14 cellular contexts compared by ENCODE assay signal in the genomic region with DNA sequence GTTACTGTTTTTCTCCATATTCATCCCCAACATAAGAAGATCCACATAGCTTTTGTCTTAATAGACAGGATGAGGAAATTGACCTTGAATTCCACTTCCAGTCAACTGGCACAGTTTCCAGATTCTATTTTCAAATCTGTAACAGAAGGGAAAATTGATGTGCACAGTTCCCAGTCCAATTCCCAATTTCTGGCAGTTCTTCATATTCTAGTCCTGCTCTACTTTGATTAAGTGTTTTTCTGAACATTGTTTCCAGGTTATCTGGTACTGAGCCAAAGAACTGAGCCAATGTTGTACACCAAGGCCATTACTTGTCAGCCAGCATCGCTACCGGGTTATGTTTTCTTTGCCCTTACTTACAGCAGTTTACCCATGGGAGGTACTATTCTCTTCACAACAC.
DNase-seq lines count a peak whose midpoint lies in the region; ATAC-seq, FAIRE-seq and TF ChIP-seq lines count a peak whose summit lies in the region.
"Had no signal": no experiment of that assay in that cellular context is flagged by ENCODE, and none has a peak within 500 bp of the region (broad histone marks: within the 10 kb centered on the region; RNA-seq: fewer than 3 reads in every experiment).

No MANE protein-coding gene starts in this region.

- BruUV-seq in HCT116 (replicated peaks; lab: Mats Ljungman, UMichigan), result no TSS peak

- H3K4me3 ChIP-seq in HCT116 (replicated peaks in 1 of 2; ENCODE audit: low read depth in 1 of 2, low read length in 2 of 2) (no peak overlapping the region), astrocyte (ENCODE audit: insufficient read depth, low read depth, low read length) (no peak overlapping the region), fibroblast of pulmonary artery (replicated peaks; ENCODE audit: low read depth, low read length) (no peak overlapping the region)
- H3K4me3 ChIP-seq: HAP-1 had no signal

- CTCF ChIA-PET in HCT116 (lab: Charles Lee), result no interaction called here
- CTCF ChIA-PET in HEK293T (lab: Yijun Ruan, JAX), result no interaction called here

- no peaks in the 10 kb centered on the region for H4K20me1 ChIP-seq in HCT116 (ENCODE audit: insufficient read depth)
- no peaks in the 10 kb centered on the region for H4K20me1 ChIP-seq in astrocyte (ENCODE audit: insufficient read depth, low read length)

- FAIRE-seq in D721Med (lab: Jason Lieb, UNC) (peak; percentile 29), astrocyte (lab: Jason Lieb, UNC) (no peak)
- FAIRE-seq: GM19239, H1 had no signal

- H3K9me3 ChIP-seq in HCT116 (ENCODE audit: control insufficient read depth in 1 of 2, insufficient read depth in 1 of 2, low read depth in 1 of 2, low read length in 2 of 2) (no peaks in the 10 kb centered on the region), astrocyte (ENCODE audit: insufficient read depth, low read depth, low read length) (no peaks in the 10 kb centered on the region)
- H3K9me3 ChIP-seq: HAP-1 had no signal

- H3K36me3 Mint-ChIP-seq in astrocyte (ENCODE audit: low read depth, unreplicated experiment), result no peaks in the 10 kb centered on the region

- H2AFZ ChIP-seq in HCT116 (ENCODE audit: low read depth, low read length, poor library complexity, severe bottlenecking) (peak overlapping the region; percentile 30), astrocyte (ENCODE audit: low read depth, low read length) (no peak overlapping the region)

- no peaks in the 10 kb centered on the region for H3K9me2 ChIP-seq in HCT116 (ENCODE audit: insufficient read depth)

- H3K27me3 Mint-ChIP-seq in astrocyte (ENCODE audit: low read depth, unreplicated experiment), result no peaks in the 10 kb centered on the region
- H3K27me3 Mint-ChIP-seq: B cell; CD4-positive, alpha-beta T cell had no signal

- no peak for TF ChIP-seq POLR2A in HCT116 (IDR thresholded peaks at IDR 0.05; ENCODE audit: borderline replicate concordance, extremely low read depth, insufficient read depth, insufficient read length)

- no peak overlapping the region for H3K9ac ChIP-seq in HCT116 (ENCODE audit: low read length)
- no peak overlapping the region for H3K9ac ChIP-seq in astrocyte (ENCODE audit: low read length)

- no peak overlapping the region for H3K4me3 Mint-ChIP-seq in astrocyte (ENCODE audit: unreplicated experiment)
- H3K4me3 Mint-ChIP-seq: B cell; CD4-positive, alpha-beta T cell had no signal

- H3K4me2 ChIP-seq in HCT116 (ENCODE audit: low read length), result no peak overlapping the region
- no peak overlapping the region for H3K4me2 ChIP-seq in astrocyte (ENCODE audit: low read length)

- H3K9me3 Mint-ChIP-seq in astrocyte (ENCODE audit: unreplicated experiment), result no peaks in the 10 kb centered on the region

- no peaks in the 10 kb centered on the region for H3K36me3 ChIP-seq in HCT116 (ENCODE audit: control insufficient read depth in 1 of 2, insufficient read depth in 2 of 2, low read length in 2 of 2)
- H3K36me3 ChIP-seq in astrocyte (ENCODE audit: insufficient read depth, low read length), result no peaks in the 10 kb centered on the region
- H3K36me3 ChIP-seq: HAP-1 had no signal

- H3K27ac ChIP-seq in HCT116 (ENCODE audit: low read depth, low read length) (no peak overlapping the region), astrocyte (ENCODE audit: low read depth, low read length) (no peak overlapping the region)

- intact Hi-C loops in HCT116 (cut with micrococcal nuclease), result no loop called here

- RAD21 ChIA-PET in HCT116 (lab: Charles Lee; ENCODE audit: low non-redundant PET in 1 of 2, low total read pairs in 2 of 2, uncharacterized antibody in 2 of 2, unreplicated experiment in 2 of 2), result no interaction called here

- H3K4me1 ChIP-seq in HCT116 (ENCODE audit: control insufficient read depth in 1 of 2, insufficient read depth in 2 of 2, low read length in 2 of 2), result no peaks in the 10 kb centered on the region
- H3K4me1 ChIP-seq in astrocyte (ENCODE audit: insufficient read depth, low read length), result no peaks in the 10 kb centered on the region

- TF ChIP-seq CTCF in D721Med (IDR thresholded peaks at IDR 0.05; ENCODE audit: insufficient read depth, missing control alignments) (no peak), HCT116 (IDR thresholded peaks at IDR 0.05 in 2 of 3, conservative IDR thresholded peaks at IDR 0.05 in 1 of 3; ENCODE audit: borderline replicate concordance in 1 of 3, insufficient read depth in 1 of 3, low read depth in 2 of 3, low read length in 2 of 3) (no peak), astrocyte (IDR thresholded peaks at IDR 0.05; ENCODE audit: insufficient read depth, low read depth, low read length) (no peak), fibroblast of pulmonary artery (IDR thresholded peaks at IDR 0.05; ENCODE audit: low read length, missing control alignments) (no peak)

- DNase-seq in D721Med (ENCODE audit: insufficient read length, low spot score) (no peak), HCT116 (ENCODE audit: low read depth, low spot score) (no peak), astrocyte (ENCODE audit: low read depth) (peak; percentile 26), fibroblast of pulmonary artery (ENCODE audit: low read depth) (peak; percentile 9), NCI-H1694 treated with DMSO at 0.1 percent for 48 hours (lab: John Stamatoyannopoulos, UW) (no peak), NCI-H2196 (lab: John Stamatoyannopoulos, UW; ENCODE audit: unreplicated experiment) (no peak), HEK293T (ENCODE audit: extremely low spot score) (no peak)
- DNase-seq: CD4-positive, alpha-beta T cell; DND-41; GF-D8 had no signal

- ATAC-seq in HCT116, result no peak

- H3K27me3 ChIP-seq in HCT116 (ENCODE audit: insufficient read depth, low read length) (no peaks in the 10 kb centered on the region), astrocyte (ENCODE audit: insufficient read depth, low read length) (no peaks in the 10 kb centered on the region)

- no peaks in the 10 kb centered on the region for H3K4me1 Mint-ChIP-seq in astrocyte (ENCODE audit: low read depth, unreplicated experiment)
- H3K4me1 Mint-ChIP-seq: B cell had no signal

- no peak overlapping the region for H3K27ac Mint-ChIP-seq in astrocyte (ENCODE audit: unreplicated experiment)
- H3K27ac Mint-ChIP-seq: B cell; CD4-positive, alpha-beta T cell had no signal

- TF ChIP-seq RAD21 in HCT116 (IDR thresholded peaks at IDR 0.05; ENCODE audit: low read depth), result no peak

- H3K79me2 ChIP-seq in HCT116 (ENCODE audit: insufficient read depth, low read length) (no peaks in the 10 kb centered on the region), astrocyte (ENCODE audit: insufficient read depth, low read length) (no peaks in the 10 kb centered on the region)

- POLR2A ChIA-PET in HCT116 (lab: Charles Lee), result no interaction called here
- POLR2A ChIA-PET in HEK293T (lab: Yijun Ruan, JAX), result no interaction called here

TF ChIP-seq in HCT116, 20 proteins besides CTCF, POLR2A, EP300 and RAD21 (continues in another document):
- TF ChIP-seq TCF7L2 (IDR thresholded peaks at IDR 0.05; ENCODE audit: borderline replicate concordance, extremely low read depth, insufficient read depth, insufficient read length) (no peak), ZNF274 (IDR thresholded peaks at IDR 0.05; ENCODE audit: low read depth, low read length) (no peak)

TF ChIP-seq in HEK293T, 16 proteins besides CTCF, POLR2A, EP300 and RAD21:
- TF ChIP-seq ZNF384 (IDR thresholded peaks at IDR 0.05) (no peak), NFRKB (IDR thresholded peaks at IDR 0.05) (no peak), TARDBP (IDR thresholded peaks at IDR 0.05) (no peak), FOXA1 (IDR thresholded peaks at IDR 0.05) (no peak)

Comparison
In these comparisons a context has a peak if more than half of its experiments do, and no peak if none do; other contexts are left out.
1. DNase-seq: peak in astrocyte (single experiment) and fibroblast of pulmonary artery (single experiment); none in D721Med (single experiment), HCT116 (single experiment), NCI-H1694 treated with DMSO at 0.1 percent for 48 hours (single experiment), NCI-H2196 (single experiment) and HEK293T (single experiment).